ENCODE assay signal across 20 cellular contexts in genomic region chr4:11821774-11822430, GRCh38.
"Had no signal": no experiment of that assay in that cellular context is flagged by ENCODE, and none has a peak within 500 bp of the region (broad histone marks: within the 10 kb centered on the region; RNA-seq: fewer than 3 reads in every experiment).

No MANE protein-coding gene starts in this region.

- H3K36me3 ChIP-seq: cardiac muscle cell, left ventricle myocardium inferior, spleen, thoracic aorta, upper lobe of left lung had no signal

- H3K27me3 Mint-ChIP-seq: activated CD4-positive, alpha-beta memory T cell treated with anti-CD3 and anti-CD28 coated beads, Interleukin-2, amount 10 ng/mL, durations not matched to agents 7 days and 5 days; activated CD8-positive, alpha-beta memory T cell treated with anti-CD3 and anti-CD28 coated beads, Interleukin-2, amount 10 ng/mL, durations not matched to agents 7 days and 5 days had no signal

- DNase-seq: activated CD4-positive, alpha-beta memory T cell treated with anti-CD3 and anti-CD28 coated beads, Interleukin-2, amount 10 ng/mL, durations not matched to agents 7 days and 5 days; activated CD4-positive, alpha-beta T cell treated with anti-CD3 and anti-CD28 coated beads for 48 hours; activated CD4-positive, CD25-positive, alpha-beta regulatory T cell; activated CD8-positive, alpha-beta memory T cell treated with anti-CD3 and anti-CD28 coated beads, Interleukin-2, amount 10 ng/mL, durations not matched to agents 7 days and 5 days; dermis blood vessel endothelial cell; foreskin fibroblast; immature natural killer cell; kidney glomerular epithelial cell; left ventricle myocardium inferior; mammary epithelial cell; naive thymus-derived CD4-positive, alpha-beta T cell; spleen; stimulated activated CD4-positive, alpha-beta T cell treated with anti-CD3 and anti-CD28 coated beads, Interleukin-4, amount 100 ng/mL, for 4 hours; upper lobe of left lung had no signal

- H3K9me3 ChIP-seq: thoracic aorta, upper lobe of left lung had no signal

- H3K4me3 Mint-ChIP-seq: activated CD4-positive, alpha-beta memory T cell treated with anti-CD3 and anti-CD28 coated beads, Interleukin-2, amount 10 ng/mL, durations not matched to agents 7 days and 5 days; activated CD8-positive, alpha-beta memory T cell treated with anti-CD3 and anti-CD28 coated beads, Interleukin-2, amount 10 ng/mL, durations not matched to agents 7 days and 5 days; activated naive CD8-positive, alpha-beta T cell; immature natural killer cell; naive thymus-derived CD4-positive, alpha-beta T cell; stimulated activated memory B cell treated with anti-CD40 and anti-IgM and Interleukin-4, amounts not matched to agents 10 μg/mL and 1 μg/mL and 100 μg/mL, for 72 hours had no signal

- H2AFZ ChIP-seq: parathyroid adenoma had no signal

- H3K27me3 ChIP-seq: cardiac muscle cell, spleen, upper lobe of left lung had no signal

- H3K9ac ChIP-seq: parathyroid adenoma had no signal

- H3K4me1 ChIP-seq: left ventricle myocardium inferior, parathyroid adenoma, spleen, upper lobe of left lung had no signal

- H3K4me3 ChIP-seq: cardiac muscle cell, left ventricle myocardium inferior, spleen, thoracic aorta, upper lobe of left lung had no signal

- H3K27ac Mint-ChIP-seq: activated CD4-positive, alpha-beta memory T cell treated with anti-CD3 and anti-CD28 coated beads, Interleukin-2, amount 10 ng/mL, durations not matched to agents 7 days and 5 days; activated CD8-positive, alpha-beta memory T cell treated with anti-CD3 and anti-CD28 coated beads, Interleukin-2, amount 10 ng/mL, durations not matched to agents 7 days and 5 days; activated naive CD8-positive, alpha-beta T cell; immature natural killer cell; naive thymus-derived CD4-positive, alpha-beta T cell; stimulated activated memory B cell treated with anti-CD40 and anti-IgM and Interleukin-4, amounts not matched to agents 10 μg/mL and 1 μg/mL and 100 μg/mL, for 72 hours had no signal

- H3K79me2 ChIP-seq: parathyroid adenoma had no signal

- H3K9me3 Mint-ChIP-seq: activated CD4-positive, alpha-beta memory T cell treated with anti-CD3 and anti-CD28 coated beads, Interleukin-2, amount 10 ng/mL, durations not matched to agents 7 days and 5 days had no signal

- H3K27ac ChIP-seq: cardiac muscle cell, epithelial cell of prostate, left ventricle myocardium inferior, parathyroid adenoma, spleen, thoracic aorta, upper lobe of left lung had no signal

- H3K36me3 Mint-ChIP-seq: activated CD8-positive, alpha-beta memory T cell treated with anti-CD3 and anti-CD28 coated beads, Interleukin-2, amount 10 ng/mL, durations not matched to agents 7 days and 5 days; activated naive CD8-positive, alpha-beta T cell; stimulated activated memory B cell treated with anti-CD40 and anti-IgM and Interleukin-4, amounts not matched to agents 10 μg/mL and 1 μg/mL and 100 μg/mL, for 72 hours had no signal

- H3K4me1 Mint-ChIP-seq: activated CD4-positive, alpha-beta memory T cell treated with anti-CD3 and anti-CD28 coated beads, Interleukin-2, amount 10 ng/mL, durations not matched to agents 7 days and 5 days; activated CD8-positive, alpha-beta memory T cell treated with anti-CD3 and anti-CD28 coated beads, Interleukin-2, amount 10 ng/mL, durations not matched to agents 7 days and 5 days; immature natural killer cell; stimulated activated memory B cell treated with anti-CD40 and anti-IgM and Interleukin-4, amounts not matched to agents 10 μg/mL and 1 μg/mL and 100 μg/mL, for 72 hours had no signal
